In the genomic region with DNA sequence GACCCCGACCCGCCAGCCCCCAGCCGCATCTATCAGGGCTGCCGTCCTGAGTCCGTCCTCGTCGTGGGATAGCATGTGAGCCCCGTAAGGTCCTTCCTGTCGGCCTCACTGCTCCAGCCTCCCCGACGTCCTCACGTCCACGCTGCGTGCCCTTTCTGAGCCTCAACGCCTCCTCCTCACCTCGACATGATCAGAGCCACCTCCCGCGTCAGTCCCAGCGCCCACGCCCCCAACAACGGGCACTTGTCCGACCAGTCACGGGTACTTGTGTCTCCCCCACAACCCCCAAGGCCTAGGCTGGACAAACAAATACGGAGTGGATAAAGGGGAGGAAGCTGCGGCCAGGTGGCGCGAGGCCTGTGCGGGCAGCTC, we compare ENCODE assay signal across 8 cellular contexts. TPM values are rescaled to one million over a fixed set of nuclear protein-coding genes. Genes with fewer than 3 reads are reported as not detected.
DNase-seq lines count a peak whose midpoint lies in the region; ATAC-seq, FAIRE-seq and TF ChIP-seq lines count a peak whose summit lies in the region.

No MANE protein-coding gene starts in this region.

- peak overlapping the region; percentile 73 for H3K4me2 ChIP-seq in endothelial cell of umbilical vein (ENCODE audit: insufficient read depth, low read length)

- POLR2A ChIA-PET in endothelial cell of umbilical vein (lab: Charles Lee), result interaction anchor here (1.0 to 1.2 kb wide), 2 partner anchors 14 to 19 kb away, joined by 3 to 6 read pairs; a partner anchor contains a TSS
- POLR2A ChIA-PET in naive thymus-derived CD8-positive, alpha-beta T cell (lab: Charles Lee), result interaction anchor here (0.6 to 3.5 kb wide), 27 partner anchors 7 to 999 kb away, joined by 3 to 44 read pairs (median 8); a partner anchor contains a TSS

- H3K4me3 Mint-ChIP-seq in naive thymus-derived CD8-positive, alpha-beta T cell, result peak overlapping the region; percentile 83 to 97 (median 93)

- H2AFZ ChIP-seq in endothelial cell of umbilical vein (ENCODE audit: low read depth, low read length), result peak overlapping the region; percentile 70

- H3K79me2 ChIP-seq in endothelial cell of umbilical vein (ENCODE audit: control insufficient read depth, insufficient read depth, low read length), result no peaks in the 10 kb centered on the region

- no peak for TF ChIP-seq CTCF in endothelial cell of umbilical vein (IDR thresholded peaks at IDR 0.05; ENCODE audit: extremely low read depth in 1 of 2, insufficient read depth in 1 of 2, low read depth in 1 of 2, low read length in 2 of 2)
- no peak for TF ChIP-seq CTCF in upper lobe of right lung (IDR thresholded peaks at IDR 0.05)

- H3K4me1 ChIP-seq in endothelial cell of umbilical vein (ENCODE audit: control insufficient read depth, extremely low read depth, insufficient read depth, low read length) (peaks cover 5% of the 10 kb centered on the region), upper lobe of right lung (peaks cover 6% of the 10 kb centered on the region)

- peaks cover 11 to 12% of the 10 kb centered on the region in 2 experiments for H3K27me3 ChIP-seq in endothelial cell of umbilical vein (ENCODE audit: control insufficient read depth in 2 of 2, insufficient read depth in 2 of 2, low read length in 2 of 2)
- peaks cover 4% of the 10 kb centered on the region for H3K27me3 ChIP-seq in upper lobe of right lung

- no peaks in the 10 kb centered on the region for H3K36me3 ChIP-seq in endothelial cell of umbilical vein (ENCODE audit: control insufficient read depth in 2 of 2, extremely low read depth in 1 of 2, insufficient read depth in 2 of 2, low read length in 2 of 2)
- H3K36me3 ChIP-seq in upper lobe of right lung, result no peaks in the 10 kb centered on the region

- intact Hi-C loops in endothelial cell of umbilical vein (cut with micrococcal nuclease), result loop anchor here (1.0 to 2.0 kb wide), 8 partner anchors 19 to 179 kb away; a partner anchor contains a TSS
- intact Hi-C loops in upper lobe of right lung (cut with DNase I), result no loop called here

- no peak for TF ChIP-seq POLR2A in endothelial cell of umbilical vein (IDR thresholded peaks at IDR 0.05; ENCODE audit: low read depth, low read length)

- dilution Hi-C loops in endothelial cell of umbilical vein (cut with MboI; ENCODE audit: extremely low pct_ligation_motif_present, low sequenced_read_pairs), result no loop called here

- no peak for FAIRE-seq in endothelial cell of umbilical vein (lab: Jason Lieb, UNC)

- peak overlapping the region; percentile 78 for H3K9ac ChIP-seq in endothelial cell of umbilical vein (replicated peaks; ENCODE audit: extremely low read depth, insufficient read depth, low read length)

- DNase-seq in COR-L47 (lab: John Stamatoyannopoulos, UW) (peak; percentile 24), M059J (ENCODE audit: low read depth) (peak; percentile 52), endothelial cell of umbilical vein (ENCODE audit: low read depth, low spot score) (no peak), upper lobe of right lung (peak; percentile 86), OCI-M1 (lab: John Stamatoyannopoulos, UW) (no peak)
- peak; percentile 31 to 32 for DNase-seq in activated CD4-positive, alpha-beta T cell treated with anti-CD3 and anti-CD28 coated beads, Interleukin-2, amount 50 U/mL, for 24 hours (ENCODE audit: low read depth in 1 of 2, low spot score in 1 of 2)
- DNase-seq in naive thymus-derived CD8-positive, alpha-beta T cell, result peak in 4 of 10 donors; percentile 29 to 75 (median 33)

- H3K27ac Mint-ChIP-seq in naive thymus-derived CD8-positive, alpha-beta T cell, result peak overlapping the region; percentile 85 to 97 (median 94)

- H3K4me1 Mint-ChIP-seq in naive thymus-derived CD8-positive, alpha-beta T cell, result peaks cover 10 to 21% (median 18%) of the 10 kb centered on the region in 4 donors

- H3K9me1 ChIP-seq in endothelial cell of umbilical vein (replicated peaks; ENCODE audit: control insufficient read depth, extremely low read depth, insufficient read depth, low read length), result no peaks in the 10 kb centered on the region

- no peaks in the 10 kb centered on the region for H3K27me3 Mint-ChIP-seq in naive thymus-derived CD8-positive, alpha-beta T cell

- peak overlapping the region; percentile 57 for H3K27ac ChIP-seq in endothelial cell of umbilical vein (ENCODE audit: insufficient read depth, low read depth, low read length)
- peak overlapping the region; percentile 94 for H3K27ac ChIP-seq in upper lobe of right lung

- no peaks in the 10 kb centered on the region for H4K20me1 ChIP-seq in endothelial cell of umbilical vein (replicated peaks; ENCODE audit: control insufficient read depth, extremely low read depth, insufficient read depth, low read length)

- H3K4me3 ChIP-seq in endothelial cell of umbilical vein (replicated peaks in 1 of 3; ENCODE audit: insufficient read depth in 1 of 3, low read depth in 1 of 3, low read length in 3 of 3), result peak overlapping the region; percentile 35 to 66 (median 51)
- peak overlapping the region; percentile 78 for H3K4me3 ChIP-seq in upper lobe of right lung

- H3K9me3 ChIP-seq in endothelial cell of umbilical vein (replicated peaks; ENCODE audit: control insufficient read depth, insufficient read depth, low read length), result no peaks in the 10 kb centered on the region
- H3K9me3 ChIP-seq in upper lobe of right lung, result no peaks in the 10 kb centered on the region

- H3K36me3 Mint-ChIP-seq in naive thymus-derived CD8-positive, alpha-beta T cell, result no peaks in the 10 kb centered on the region

- ATAC-seq in GM21526 (IDR thresholded peaks at IDR 0.05; ENCODE audit: low FRiP score, unreplicated experiment) (peak; percentile 9), upper lobe of right lung (peak; percentile 42)
- ATAC-seq in naive thymus-derived CD8-positive, alpha-beta T cell, result peak; percentile 4 to 14

- no peaks in the 10 kb centered on the region for H3K9me3 Mint-ChIP-seq in naive thymus-derived CD8-positive, alpha-beta T cell

- BruUV-seq in endothelial cell of umbilical vein (replicated peaks; lab: Mats Ljungman, UMichigan), result no TSS peak

- CTCF ChIA-PET in endothelial cell of umbilical vein (lab: Charles Lee), result no interaction called here

RNA-seq across cellular contexts. Expression of a gene that starts 0.7 kb away (rescaled TPM):
- total RNA-seq in M059J (2014; rRNA removed; shearing (Covaris generic)), result 0.54 and 1.5 TPM in 2 replicates
- total RNA-seq in endothelial cell of umbilical vein (0.42 and 1.3 TPM in 2 replicates), upper lobe of right lung (1.4 TPM)
- 0.40 and 0.62 TPM in 2 replicates for polyA plus RNA-seq in endothelial cell of umbilical vein
- polyA plus RNA-seq in endothelial cell of umbilical vein (2011; cell fraction: cytosol; rRNA removed), result 0.10 and 0.21 TPM in 2 replicates
- 1.2 and 1.7 TPM in 2 replicates for polyA plus RNA-seq in endothelial cell of umbilical vein (2011; cell fraction: nucleus; rRNA removed)
- 0.20 and 0.35 TPM in 2 replicates for polyA plus RNA-seq in endothelial cell of umbilical vein (2012)
- 0.46 and 1.8 TPM in 2 replicates for polyA minus RNA-seq in endothelial cell of umbilical vein
- polyA minus RNA-seq in endothelial cell of umbilical vein (2011; cell fraction: cytosol; rRNA and poly(A)+ RNA removed), result 1.6 TPM
- polyA minus RNA-seq in endothelial cell of umbilical vein (2011; cell fraction: nucleus; rRNA and poly(A)+ RNA removed), result 0.82 and 0.87 TPM in 2 replicates
- 1 to 10 TPM; 4.7 to 6.6 TPM for total RNA-seq in naive thymus-derived CD8-positive, alpha-beta T cell
- 1 to 10 TPM; 1.8 to 2.2 (median 1.9) TPM for polyA plus RNA-seq in naive thymus-derived CD8-positive, alpha-beta T cell

RNA-seq across cellular contexts. Expression of a gene that starts 8.6 kb away (rescaled TPM):
- 67.3 and 68.9 TPM in 2 replicates for total RNA-seq in M059J (2014; rRNA removed; shearing (Covaris generic))
- total RNA-seq in endothelial cell of umbilical vein (0.85 and 2.3 TPM in 2 replicates), upper lobe of right lung (12.7 TPM)
- 3.7 and 6.2 TPM in 2 replicates for polyA plus RNA-seq in endothelial cell of umbilical vein
- polyA plus RNA-seq in endothelial cell of umbilical vein (2011; cell fraction: cytosol; rRNA removed), result 1.0 and 1.9 TPM in 2 replicates
- polyA plus RNA-seq in endothelial cell of umbilical vein (2011; cell fraction: nucleus; rRNA removed), result 0.21 and 0.55 TPM in 2 replicates
- polyA plus RNA-seq in endothelial cell of umbilical vein (2012), result 1.2 and 1.9 TPM in 2 replicates
- 0.53 TPM in 1 of 2 replicates, not detected in the other for polyA minus RNA-seq in endothelial cell of umbilical vein
- not detected for polyA minus RNA-seq in endothelial cell of umbilical vein (2011; cell fraction: cytosol; rRNA and poly(A)+ RNA removed)
- 0.53 TPM in 1 of 2 replicates, not detected in the other for polyA minus RNA-seq in endothelial cell of umbilical vein (2011; cell fraction: nucleus; rRNA and poly(A)+ RNA removed)
- total RNA-seq in naive thymus-derived CD8-positive, alpha-beta T cell, result 10 to 100 TPM; 26.3 to 38.3 TPM
- polyA plus RNA-seq in naive thymus-derived CD8-positive, alpha-beta T cell, result 100 to 1,000 TPM in 2 of 3 donors, 10 to 100 TPM in 1; 96.6 to 126 (median 121) TPM

RNA-seq across cellular contexts. Expression of a gene that starts 18.9 kb away (rescaled TPM):
- total RNA-seq in M059J (2014; rRNA removed; shearing (Covaris generic)), result 0.34 and 3.4 TPM in 2 replicates
- total RNA-seq in endothelial cell of umbilical vein (1.4 and 1.7 TPM in 2 replicates), upper lobe of right lung (1.6 TPM)
- polyA plus RNA-seq in endothelial cell of umbilical vein, result 1.6 and 2.8 TPM in 2 replicates
- polyA plus RNA-seq in endothelial cell of umbilical vein (2011; cell fraction: cytosol; rRNA removed), result 0.57 and 1.4 TPM in 2 replicates
- polyA plus RNA-seq in endothelial cell of umbilical vein (2011; cell fraction: nucleus; rRNA removed), result 0.59 and 0.67 TPM in 2 replicates
- polyA plus RNA-seq in endothelial cell of umbilical vein (2012), result 0.74 and 2.0 TPM in 2 replicates
- 0.49 and 0.92 TPM in 2 replicates for polyA minus RNA-seq in endothelial cell of umbilical vein
- 2.0 TPM for polyA minus RNA-seq in endothelial cell of umbilical vein (2011; cell fraction: cytosol; rRNA and poly(A)+ RNA removed)
- polyA minus RNA-seq in endothelial cell of umbilical vein (2011; cell fraction: nucleus; rRNA and poly(A)+ RNA removed), result 0.77 TPM in 2 replicates
- total RNA-seq in naive thymus-derived CD8-positive, alpha-beta T cell, result 1 to 10 TPM; 5.6 to 5.8 TPM
- 10 to 100 TPM in 1 of 3 donors, 1 to 10 TPM in 2; 4.2 to 14.3 (median 9.9) TPM for polyA plus RNA-seq in naive thymus-derived CD8-positive, alpha-beta T cell

RNA-seq across cellular contexts. Expression of a gene that starts 25.2 kb away (rescaled TPM):
- total RNA-seq in M059J (2014; rRNA removed; shearing (Covaris generic)), result 1,319 and 1,664 TPM in 2 replicates
- total RNA-seq in endothelial cell of umbilical vein, result 945 and 993 TPM in 2 replicates
- polyA plus RNA-seq in endothelial cell of umbilical vein, result 3,430 and 4,008 TPM in 2 replicates
- 2,572 and 2,789 TPM in 2 replicates for polyA plus RNA-seq in endothelial cell of umbilical vein (2011; cell fraction: cytosol; rRNA removed)
- 713 and 831 TPM in 2 replicates for polyA plus RNA-seq in endothelial cell of umbilical vein (2011; cell fraction: nucleus; rRNA removed)
- 1,416 and 2,035 TPM in 2 replicates for polyA plus RNA-seq in endothelial cell of umbilical vein (2012)
- polyA minus RNA-seq in endothelial cell of umbilical vein, result 1,548 and 1,681 TPM in 2 replicates
- polyA minus RNA-seq in endothelial cell of umbilical vein (2011; cell fraction: cytosol; rRNA and poly(A)+ RNA removed), result 1,257 TPM
- 223 and 251 TPM in 2 replicates for polyA minus RNA-seq in endothelial cell of umbilical vein (2011; cell fraction: nucleus; rRNA and poly(A)+ RNA removed)
- 1,000 to 10,000 TPM; 1,656 to 1,664 TPM for total RNA-seq in naive thymus-derived CD8-positive, alpha-beta T cell
- 1,000 to 10,000 TPM; 1,899 to 2,106 (median 2,080) TPM for polyA plus RNA-seq in naive thymus-derived CD8-positive, alpha-beta T cell
- 721 TPM for total RNA-seq in upper lobe of right lung

RNA-seq across cellular contexts. Expression of a gene that starts 33.6 kb away (rescaled TPM):
- not detected in 2 replicates for total RNA-seq in M059J (2014; rRNA removed; shearing (Covaris generic))
- total RNA-seq in endothelial cell of umbilical vein, result 0.58 TPM in 1 of 2 replicates, not detected in the other
- not detected in 2 replicates for polyA plus RNA-seq in endothelial cell of umbilical vein
- polyA plus RNA-seq in endothelial cell of umbilical vein (2011; cell fraction: cytosol; rRNA removed), result not detected in 2 replicates
- polyA plus RNA-seq in endothelial cell of umbilical vein (2011; cell fraction: nucleus; rRNA removed), result not detected in 2 replicates
- polyA plus RNA-seq in endothelial cell of umbilical vein (2012), result not detected in 2 replicates
- polyA minus RNA-seq in endothelial cell of umbilical vein, result not detected in 2 replicates
- polyA minus RNA-seq in endothelial cell of umbilical vein (2011; cell fraction: cytosol; rRNA and poly(A)+ RNA removed), result not detected
- 1.4 TPM in 1 of 2 replicates, not detected in the other for polyA minus RNA-seq in endothelial cell of umbilical vein (2011; cell fraction: nucleus; rRNA and poly(A)+ RNA removed)
- 1 to 10 TPM in 1 of 2 experiments, under 1 TPM in 1; 0.39 to 1.2 TPM for total RNA-seq in naive thymus-derived CD8-positive, alpha-beta T cell
- polyA plus RNA-seq in naive thymus-derived CD8-positive, alpha-beta T cell, result not detected
- total RNA-seq in upper lobe of right lung, result 0.55 TPM

Comparison
In these comparisons a context has a peak if more than half of its experiments do, and no peak if none do; other contexts are left out.
1. DNase-seq: peak in COR-L47 (single experiment), M059J (single experiment), activated CD4-positive, alpha-beta T cell treated with anti-CD3 and anti-CD28 coated beads, Interleukin-2, amount 50 U/mL, for 24 hours (2 of 2) and upper lobe of right lung (single experiment); none in endothelial cell of umbilical vein (single experiment) and OCI-M1 (single experiment).
2. Peak in every context shown above with its lines, with median percentiles within 50 percentile points of each other: ATAC-seq.